8 cellular contexts compared by ENCODE assay signal in genomic region chr6:154510144-154510905, GRCh38. TPM values are rescaled to one million over a fixed set of nuclear protein-coding genes. Genes with fewer than 3 reads are reported as not detected.
DNase-seq lines count a peak whose midpoint lies in the region; ATAC-seq and TF ChIP-seq lines count a peak whose summit lies in the region.

CNKSR3 (minus strand) TSS chr6:154510685; CDS start chr6:154510114, 571 bp downstream.

- peaks cover 37% of the 10 kb centered on the region for H3K4me1 Mint-ChIP-seq in mesothelial cell of epicardium

- TF ChIP-seq CTCF in WERI-Rb-1 (IDR thresholded peaks at IDR 0.05; ENCODE audit: low read depth, low read length) (0 out of 2 replicates have a peak, but pooled peaks have one; percentile 4), epithelial cell of proximal tubule (conservative IDR thresholded peaks at IDR 0.05; ENCODE audit: low read depth, low read length) (no peak), mesothelial cell of epicardium (IDR thresholded peaks at IDR 0.05; ENCODE audit: unreplicated experiment) (no peak)

- peak; percentile 71 for ATAC-seq in GM18517 (IDR thresholded peaks at IDR 0.05; ENCODE audit: unreplicated experiment)
- ATAC-seq in HG02970 (IDR thresholded peaks at IDR 0.05; ENCODE audit: low FRiP score, unreplicated experiment) = peak; percentile 65
- ATAC-seq in stimulated activated naive CD8-positive, alpha-beta T cell treated with anti-CD3 and anti-CD28 coated beads, Interleukin-15, Interleukin-2, amounts not matched to agents 100 U/mL and 50 U/mL, for 24 hours = peak; percentile 80

- H3K27ac Mint-ChIP-seq in mesothelial cell of epicardium = peak within 1 kb of the TSS; percentile 95

- H3K9me3 ChIP-seq in WERI-Rb-1 (ENCODE audit: severe bottlenecking) = no peaks in the 10 kb centered on the region

- H3K4me3 ChIP-seq in WERI-Rb-1 (ENCODE audit: low read depth, low read length) (peak within 1 kb of the TSS; percentile 80), epithelial cell of proximal tubule (ENCODE audit: low read depth, low read length) (peak within 1 kb of the TSS; percentile 93)

- H3K27me3 Mint-ChIP-seq in mesothelial cell of epicardium (ENCODE audit: low read depth) = no peaks in the 10 kb centered on the region

- H3K4me3 Mint-ChIP-seq in mesothelial cell of epicardium = peak within 1 kb of the TSS; percentile 88

- H3K36me3 Mint-ChIP-seq in mesothelial cell of epicardium = peaks cover 5% of the 10 kb centered on the region

- H3K27ac ChIP-seq in WERI-Rb-1 = no peak within 1 kb of the TSS

- no peaks in the 10 kb centered on the region for H3K9me3 Mint-ChIP-seq in mesothelial cell of epicardium

- peaks cover 7% of the 10 kb centered on the region for H3K27me3 ChIP-seq in WERI-Rb-1 (ENCODE audit: insufficient read depth, low read depth, severe bottlenecking)

- H3K36me3 ChIP-seq in WERI-Rb-1 = no peaks in the 10 kb centered on the region

- DNase-seq in AG08396 (ENCODE audit: low spot score) (peak; percentile 90), NCI-H1930 (lab: John Stamatoyannopoulos, UW) (peak; percentile 84 to 86), WERI-Rb-1 (peak; percentile 83), epithelial cell of proximal tubule (ENCODE audit: low read depth) (no peak), mesothelial cell of epicardium (ENCODE audit: low spot score in 2 of 2, unreplicated experiment in 2 of 2) (peak; percentile 86 to 87)
- DNase-seq in stimulated activated naive CD8-positive, alpha-beta T cell treated with anti-CD3 and anti-CD28 coated beads, Interleukin-15, Interleukin-2, amounts not matched to agents 100 U/mL and 50 U/mL, for 24 hours = peak; percentile 55

RNA-seq across cellular contexts. Expression of gene CNKSR3, which starts in this region (rescaled TPM):
- total RNA-seq in epithelial cell of proximal tubule (10.3 and 12.4 TPM in 2 replicates), mesothelial cell of epicardium (12.9 to 13.4 TPM (median 13.3 TPM) in 3 replicates)
